In the genomic region with DNA sequence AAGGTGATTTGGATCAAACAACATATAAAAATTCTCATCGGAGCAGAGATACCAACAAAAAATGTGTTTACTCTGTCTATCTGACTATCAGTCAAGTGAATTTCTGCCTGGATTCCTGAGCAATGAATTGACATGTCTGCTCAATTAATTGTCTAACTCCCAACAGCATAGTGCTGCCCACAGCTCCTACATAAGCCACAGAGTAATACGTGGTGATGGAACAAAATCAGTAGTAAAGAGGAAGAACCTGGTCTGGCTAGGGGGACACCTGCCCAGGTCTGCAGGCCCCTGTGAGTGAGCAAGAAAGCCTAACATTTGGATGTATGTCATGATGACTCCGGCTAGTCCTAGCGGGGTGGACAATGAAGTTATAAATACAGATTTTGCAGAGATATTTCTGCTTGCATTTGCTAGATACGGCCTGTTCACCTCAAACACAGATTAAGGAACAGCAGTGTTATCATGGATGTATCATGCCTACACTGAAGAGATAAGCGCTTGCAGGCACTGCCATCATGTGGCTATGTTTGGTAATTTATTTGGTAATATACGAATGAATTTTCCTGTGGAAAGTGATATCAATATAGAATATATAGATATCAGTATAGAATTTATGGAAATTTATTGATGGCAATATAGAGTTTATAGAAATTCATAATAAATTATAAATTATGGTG, we compare ENCODE assay signal across 8 cellular contexts.
A peak's percentile ranks its signal among the peaks of the same experiment; 100 is the strongest.
DNase-seq lines count a peak whose midpoint lies in the region; ATAC-seq and TF ChIP-seq lines count a peak whose summit lies in the region.

No MANE protein-coding gene starts in this region.

- intact Hi-C loops in ovary (cut with DNase I), result loop anchor here in 2 of 4 donors (5.0 to 10.0 kb wide), 2 partner anchors 458 to 480 kb away; no protein-coding TSS in a partner anchor
- intact Hi-C loops in vagina (cut with DNase I), result no loop called here

- H3K9ac ChIP-seq in NT2/D1 (ENCODE audit: insufficient read length, low read depth), result no peak overlapping the region

- H3K36me3 ChIP-seq in NT2/D1 (ENCODE audit: insufficient read depth, insufficient read length, low read length), result no peaks in the 10 kb centered on the region
- H3K36me3 ChIP-seq in ovary, result no peaks in the 10 kb centered on the region
- no peaks in the 10 kb centered on the region for H3K36me3 ChIP-seq in vagina

- TF ChIP-seq EP300 in ovary (IDR thresholded peaks at IDR 0.05), result no peak

- H3K9me3 ChIP-seq in NT2/D1 (ENCODE audit: insufficient read depth, low read length) (no peaks in the 10 kb centered on the region), ovary (no peaks in the 10 kb centered on the region), vagina (no peaks in the 10 kb centered on the region)

- H3K27ac ChIP-seq in ovary (no peak overlapping the region), vagina (no peak overlapping the region)

- no peaks in the 10 kb centered on the region for H3K4me1 ChIP-seq in NT2/D1 (ENCODE audit: insufficient read depth, insufficient read length)
- H3K4me1 ChIP-seq in ovary (ENCODE audit: insufficient read depth), result no peaks in the 10 kb centered on the region
- H3K4me1 ChIP-seq in vagina, result peaks cover 4% of the 10 kb centered on the region

- no peak for TF ChIP-seq POLR2A in ovary (IDR thresholded peaks at IDR 0.05)
- no peak for TF ChIP-seq POLR2A in vagina (IDR thresholded peaks at IDR 0.05)

- H3K27me3 ChIP-seq in NT2/D1 (ENCODE audit: insufficient read depth, insufficient read length) (no peaks in the 10 kb centered on the region), ovary (no peaks in the 10 kb centered on the region), vagina (no peaks in the 10 kb centered on the region)

- DNase-seq in Daoy (ENCODE audit: low read depth) (peak; percentile 60), HuH-7 (ENCODE audit: low spot score) (peak; percentile 30), NT2/D1 (ENCODE audit: low read depth, low spot score) (peak; percentile 13), activated T-cell treated with anti-CD3 and anti-CD28 coated beads for 4 hours (peak; percentile 57), fibroblast of pulmonary artery (ENCODE audit: low read depth) (peak; percentile 66), ovary (peak in 4 of 5 donors; percentile 20 to 38 (median 31)), vagina (ENCODE audit: extremely low spot score in 2 of 2) (no peak)

- no peak for ATAC-seq in GM19328 (IDR thresholded peaks at IDR 0.05; ENCODE audit: unreplicated experiment)

- 29 to 36% (median 32%) methylated on average over 7 of the region's 7 CpGs for WGBS in ovary, 3 donors

- TF ChIP-seq CTCF in fibroblast of pulmonary artery (IDR thresholded peaks at IDR 0.05; ENCODE audit: low read length, missing control alignments) (peak; percentile 62), ovary (IDR thresholded peaks at IDR 0.05) (peak; percentile 20 to 67 (median 46)), vagina (IDR thresholded peaks at IDR 0.05) (peak; percentile 49 to 65 (median 57))

- no peak overlapping the region for H3K4me3 ChIP-seq in NT2/D1 (ENCODE audit: insufficient read length, low read depth)
- no peak overlapping the region for H3K4me3 ChIP-seq in fibroblast of pulmonary artery (replicated peaks; ENCODE audit: low read depth, low read length)
- H3K4me3 ChIP-seq in ovary, result no peak overlapping the region
- no peak overlapping the region for H3K4me3 ChIP-seq in vagina

Comparison
In these comparisons a context has a peak if more than half of its experiments do, and no peak if none do; other contexts are left out.
1. DNase-seq: peak in Daoy (single experiment), HuH-7 (single experiment), NT2/D1 (single experiment), activated T-cell treated with anti-CD3 and anti-CD28 coated beads for 4 hours (single experiment), fibroblast of pulmonary artery (single experiment) and ovary (4 of 5); none in vagina (0 of 2).
2. Peak in every context shown above with its lines, with median percentiles within 50 percentile points of each other: CTCF ChIP-seq.